Comparison of ENCODE assay signal across 23 cellular contexts in genomic region chr2:83900859-83901258, GRCh38.
DNase-seq lines count a peak whose midpoint lies in the region; ATAC-seq, FAIRE-seq and TF ChIP-seq lines count a peak whose summit lies in the region.
"Had no signal": no experiment of that assay in that cellular context is flagged by ENCODE, and none has a peak within 500 bp of the region (broad histone marks: within the 10 kb centered on the region; RNA-seq: fewer than 3 reads in every experiment).

No MANE protein-coding gene starts in this region.

- H3K9ac ChIP-seq in mesendoderm (ENCODE audit: low read length) = no peak overlapping the region

- no TSS peak for BruUV-seq in Calu3 (replicated peaks; lab: Mats Ljungman, UMichigan)

- no peak overlapping the region for H2BK15ac ChIP-seq in mesendoderm (replicated peaks; ENCODE audit: low read depth)

- H2AK5ac ChIP-seq in mesendoderm (ENCODE audit: low read length) = no peak overlapping the region

- no peak overlapping the region for H3K4me3 ChIP-seq in mesendoderm (ENCODE audit: low read length)
- H3K4me3 ChIP-seq: body of pancreas, coronary artery, GM23338, SJSA1, uterus had no signal

- no peaks in the 10 kb centered on the region for H3K4me1 ChIP-seq in mesendoderm (ENCODE audit: control insufficient read depth, low read depth, low read length)
- H3K4me1 ChIP-seq: body of pancreas, SJSA1, uterus had no signal

- no peaks in the 10 kb centered on the region for H3K9me3 Mint-ChIP-seq in Calu3 (ENCODE audit: low read depth, unreplicated experiment)
- H3K9me3 Mint-ChIP-seq in activated naive CD4-positive, alpha-beta T cell treated with anti-CD3 and anti-CD28 coated beads for 36 hours = no peaks in the 10 kb centered on the region
- H3K9me3 Mint-ChIP-seq: activated T-cell treated with anti-CD3 and anti-CD28 coated beads, Interleukin-2, amount 50 U/mL, for 4 hours; CD4-positive, CD25-positive, alpha-beta regulatory T cell; GM23338 had no signal

- no peak for ATAC-seq in GM21360 (IDR thresholded peaks at IDR 0.05; ENCODE audit: unreplicated experiment)
- ATAC-seq: activated CD8-positive, alpha-beta T cell treated with anti-CD3 and anti-CD28 coated beads, Interleukin-2, amount 10 ng/mL, durations not matched to agents 7 days and 5 days; activated T-cell treated with anti-CD3 and anti-CD28 coated beads, Interleukin-2, amount 50 U/mL, for 4 hours; body of pancreas; GM23338; left cardiac atrium had no signal

- H3K79me2 ChIP-seq in mesendoderm (ENCODE audit: control insufficient read depth, insufficient read depth, low read length) = no peaks in the 10 kb centered on the region

- FAIRE-seq in RCC 7860 (lab: Jason Lieb, UNC) = no peak
- FAIRE-seq: GM18507 had no signal

- H3K4ac ChIP-seq in mesendoderm (ENCODE audit: low read depth, low read length) = no peak overlapping the region

- H3K23ac ChIP-seq in mesendoderm (ENCODE audit: low read length) = no peak overlapping the region

- H3K27me3 ChIP-seq in mesendoderm (ENCODE audit: insufficient read depth, low read length, poor library complexity) = no peaks in the 10 kb centered on the region
- H3K27me3 ChIP-seq: body of pancreas, neutrophil, SJSA1, uterus had no signal

- H4K8ac ChIP-seq in mesendoderm (ENCODE audit: low read depth, low read length) = no peak overlapping the region

- no peak overlapping the region for H3K4me2 ChIP-seq in mesendoderm (ENCODE audit: low read length)
- H3K4me2 ChIP-seq: GM23338 had no signal

- DNase-seq in Calu3 (peak; percentile 10), M059J (ENCODE audit: low read depth) (peak; percentile 1), astrocyte of the hippocampus (ENCODE audit: low read depth, low spot score) (peak; percentile 61), mesendoderm (peak; percentile 2), RCC 7860 (ENCODE audit: low spot score) (no peak)
- DNase-seq in activated naive CD4-positive, alpha-beta T cell treated with anti-CD3 and anti-CD28 coated beads for 36 hours = no peak
- no peak for DNase-seq in stimulated activated CD4-positive, alpha-beta T cell treated with anti-CD3 and anti-CD28 coated beads, Interleukin-15, amount 100 ng/mL, for 24 hours
- DNase-seq: activated CD4-positive, CD25-positive, alpha-beta regulatory T cell; activated CD8-positive, alpha-beta T cell treated with anti-CD3 and anti-CD28 coated beads, Interleukin-2, amount 10 ng/mL, durations not matched to agents 7 days and 5 days; activated naive CD4-positive, alpha-beta T cell treated with anti-CD3 and anti-CD28 coated beads, Interleukin-2, amount 50 U/mL, for 16 hours; activated T-cell treated with anti-CD3 and anti-CD28 coated beads, Interleukin-2, amount 50 U/mL, for 4 hours; body of pancreas; CD4-positive, CD25-positive, alpha-beta regulatory T cell; left cardiac atrium; NCI-H1417 treated with DMSO at 0.1 percent for 48 hours; NCI-H526 treated with DMSO at 0.1 percent for 48 hours; uterus had no signal

- H3K36me3 Mint-ChIP-seq in Calu3 (ENCODE audit: insufficient read depth, unreplicated experiment) = no peaks in the 10 kb centered on the region
- H3K36me3 Mint-ChIP-seq in activated naive CD4-positive, alpha-beta T cell treated with anti-CD3 and anti-CD28 coated beads for 36 hours (ENCODE audit: low read depth) = no peaks in the 10 kb centered on the region
- H3K36me3 Mint-ChIP-seq: CD4-positive, CD25-positive, alpha-beta regulatory T cell had no signal

- no peak overlapping the region for H2BK120ac ChIP-seq in mesendoderm (ENCODE audit: low read depth, low read length)

- intact Hi-C loops in Calu3 (cut with micrococcal nuclease; ENCODE audit: unreplicated experiment) = no loop called here
- intact Hi-C loops in activated naive CD4-positive, alpha-beta T cell treated with anti-CD3 and anti-CD28 coated beads for 36 hours (cut with micrococcal nuclease) = no loop called here

- no peak overlapping the region for H3K56ac ChIP-seq in mesendoderm (ENCODE audit: low read length)

- peaks cover 11% of the 10 kb centered on the region for H3K4me1 Mint-ChIP-seq in Calu3 (ENCODE audit: low read depth, unreplicated experiment)
- no peaks in the 10 kb centered on the region for H3K4me1 Mint-ChIP-seq in activated naive CD4-positive, alpha-beta T cell treated with anti-CD3 and anti-CD28 coated beads for 36 hours (ENCODE audit: low read depth)
- H3K4me1 Mint-ChIP-seq: CD4-positive, CD25-positive, alpha-beta regulatory T cell had no signal

- CTCF ChIA-PET in Calu3 (lab: Charles Lee) = no interaction called here
- CTCF ChIA-PET in activated naive CD4-positive, alpha-beta T cell treated with anti-CD3 and anti-CD28 coated beads for 36 hours (lab: Charles Lee) = interaction anchor here (0.5 kb wide), 1 partner anchor 294 kb away, joined by 3 read pairs; no protein-coding TSS in a partner anchor

- H3K4me3 Mint-ChIP-seq in Calu3 (ENCODE audit: low read depth, unreplicated experiment) = no peak overlapping the region
- H3K4me3 Mint-ChIP-seq in activated naive CD4-positive, alpha-beta T cell treated with anti-CD3 and anti-CD28 coated beads for 36 hours = no peak overlapping the region
- H3K4me3 Mint-ChIP-seq: activated CD8-positive, alpha-beta T cell treated with anti-CD3 and anti-CD28 coated beads, Interleukin-2, amount 10 ng/mL, durations not matched to agents 7 days and 5 days; activated T-cell treated with anti-CD3 and anti-CD28 coated beads, Interleukin-2, amount 50 U/mL, for 4 hours; CD4-positive, CD25-positive, alpha-beta regulatory T cell; GM23338 had no signal

- no peak for TF ChIP-seq CTCF in Calu3 (IDR thresholded peaks at IDR 0.05; ENCODE audit: unreplicated experiment)

- H3K79me1 ChIP-seq in mesendoderm (ENCODE audit: low read length) = no peaks in the 10 kb centered on the region

- WGBS in mesendoderm (ENCODE audit: extremely low coverage, insufficient coverage, low lambda C conversion rate) = no CpG with 5 or more reads among the region's 1 CpG

- no peak overlapping the region for H3K27ac Mint-ChIP-seq in Calu3 (ENCODE audit: unreplicated experiment)
- no peak overlapping the region for H3K27ac Mint-ChIP-seq in activated naive CD4-positive, alpha-beta T cell treated with anti-CD3 and anti-CD28 coated beads for 36 hours
- H3K27ac Mint-ChIP-seq: activated CD8-positive, alpha-beta T cell treated with anti-CD3 and anti-CD28 coated beads, Interleukin-2, amount 10 ng/mL, durations not matched to agents 7 days and 5 days; CD4-positive, CD25-positive, alpha-beta regulatory T cell; GM23338 had no signal

- no peak overlapping the region for H2BK5ac ChIP-seq in mesendoderm (ENCODE audit: low read length)

- H3K18ac ChIP-seq in mesendoderm (ENCODE audit: low read length) = no peak overlapping the region

- H3K27ac ChIP-seq in mesendoderm (ENCODE audit: low read depth, low read length) = no peak overlapping the region
- H3K27ac ChIP-seq: body of pancreas, coronary artery, neutrophil, SJSA1, uterus had no signal

- no peaks in the 10 kb centered on the region for H3K27me3 Mint-ChIP-seq in Calu3 (ENCODE audit: unreplicated experiment)
- H3K27me3 Mint-ChIP-seq in activated naive CD4-positive, alpha-beta T cell treated with anti-CD3 and anti-CD28 coated beads for 36 hours (ENCODE audit: low read depth) = no peaks in the 10 kb centered on the region
- H3K27me3 Mint-ChIP-seq: CD4-positive, CD25-positive, alpha-beta regulatory T cell had no signal

- no peak overlapping the region for H4K5ac ChIP-seq in mesendoderm (ENCODE audit: low read length)

- H3K36me3 ChIP-seq in mesendoderm (ENCODE audit: control insufficient read depth, insufficient read depth, low read length) = no peaks in the 10 kb centered on the region
- H3K36me3 ChIP-seq: neutrophil, SJSA1, uterus had no signal

Comparison
In these comparisons a context has a peak if more than half of its experiments do, and no peak if none do; other contexts are left out.
1. DNase-seq: peak in Calu3 (single experiment), M059J (single experiment), astrocyte of the hippocampus (single experiment) and mesendoderm (single experiment); none in RCC 7860 (single experiment), activated naive CD4-positive, alpha-beta T cell treated with anti-CD3 and anti-CD28 coated beads for 36 hours (single experiment) and stimulated activated CD4-positive, alpha-beta T cell treated with anti-CD3 and anti-CD28 coated beads, Interleukin-15, amount 100 ng/mL, for 24 hours (single experiment).